12 cellular contexts compared by ENCODE assay signal in the genomic region with DNA sequence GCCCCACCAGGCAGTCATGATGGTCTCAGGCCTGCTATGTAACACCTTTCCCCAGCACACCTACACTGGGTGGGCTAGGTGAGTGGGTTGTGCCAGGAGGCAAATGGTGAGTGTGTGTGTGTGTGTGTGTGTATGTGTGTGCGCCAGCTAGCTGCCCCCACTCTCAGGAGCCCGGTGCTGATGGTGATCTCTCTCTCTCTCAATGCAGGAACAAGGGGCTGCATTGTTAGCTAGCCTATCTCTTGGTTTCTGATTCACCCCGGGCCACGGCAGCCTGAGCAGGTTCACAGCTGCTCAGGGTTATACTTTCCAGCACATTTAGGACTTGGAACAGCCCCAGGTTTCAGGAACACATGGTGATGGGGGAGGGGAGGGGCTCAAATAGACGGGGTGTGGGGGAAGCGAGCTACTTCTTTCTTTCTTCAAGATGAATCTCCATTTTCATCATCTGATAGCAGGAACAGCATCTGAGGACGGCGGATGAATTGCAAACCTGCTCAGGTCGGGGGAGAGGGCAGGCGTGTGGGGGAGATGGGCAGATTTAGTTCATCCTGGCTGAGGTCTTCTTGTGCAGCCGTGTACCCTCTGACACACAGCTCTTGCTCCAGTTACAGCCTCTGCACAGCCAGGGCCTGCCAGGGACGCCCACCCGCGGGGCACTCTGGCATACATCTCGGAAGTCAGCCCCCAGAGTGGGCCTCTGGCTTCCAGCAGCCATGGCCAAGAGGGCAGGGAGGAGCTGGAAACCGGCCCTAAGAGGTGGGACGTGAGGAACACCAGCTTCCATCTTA.
A peak's percentile ranks its signal among the peaks of the same experiment; 100 is the strongest.
DNase-seq lines count a peak whose midpoint lies in the region; ATAC-seq and TF ChIP-seq lines count a peak whose summit lies in the region.
"Had no signal": no experiment of that assay in that cellular context is flagged by ENCODE, and none has a peak within 500 bp of the region (broad histone marks: within the 10 kb centered on the region; RNA-seq: fewer than 3 reads in every experiment).

No MANE protein-coding gene starts in this region.

- CTCF ChIA-PET in RWPE1 (lab: Yijun Ruan, JAX): interaction anchor here (1.4 to 1.5 kb wide), 2 partner anchors 12 to 21 kb away, joined by 3 to 5 read pairs; no protein-coding TSS in a partner anchor

- DNase-seq in NCI-H1105 (lab: John Stamatoyannopoulos, UW) (peak; percentile 16), NCI-H1105 treated with DMSO at 0.1 percent for 48 hours (lab: John Stamatoyannopoulos, UW) (no peak), RWPE1 (ENCODE audit: low spot score) (no peak), medulla oblongata (ENCODE audit: extremely low spot score) (peak; percentile 48), left colon (no peak)
- peak; percentile 16 for DNase-seq in stimulated activated CD8-positive, alpha-beta memory T cell treated with anti-CD3 and anti-CD28 coated beads, Interleukin-4, amount 100 ng/mL, for 48 hours
- DNase-seq: NCI-H526 treated with DMSO at 0.1 percent for 48 hours; stimulated activated CD4-positive, alpha-beta T cell treated with anti-CD3 and anti-CD28 coated beads, Interleukin-4, amount 100 ng/mL, for 24 hours; T-cell had no signal

- intact Hi-C loops in left colon (cut with DNase I, micrococcal nuclease): no loop called here

- peak overlapping the region; percentile 16; the same call in 1 of the 2 replicates for H3K27ac ChIP-seq in RWPE1

- ATAC-seq in GM18909 (IDR thresholded peaks at IDR 0.05; ENCODE audit: poor library complexity, unreplicated experiment) (no peak), HG02610 (IDR thresholded peaks at IDR 0.05; ENCODE audit: unreplicated experiment) (no peak), left colon (no peak)
- ATAC-seq: natural killer cell treated with Interleukin-12 subunit alpha and Interleukin-12 subunit beta and Interleukin-15 and Interleukin-18, amount 100 ng/mL, for 72 hours; T-cell had no signal

- TF ChIP-seq CTCF in RWPE1 (conservative IDR thresholded peaks at IDR 0.05; ENCODE audit: low read depth): no peak

- POLR2A ChIA-PET in RWPE1 (lab: Yijun Ruan, JAX; ENCODE audit: low non-redundant PET): no interaction called here

Comparison
In these comparisons a context has a peak if more than half of its experiments do, and no peak if none do; other contexts are left out.
1. DNase-seq: peak in NCI-H1105 (single experiment), medulla oblongata (single experiment) and stimulated activated CD8-positive, alpha-beta memory T cell treated with anti-CD3 and anti-CD28 coated beads, Interleukin-4, amount 100 ng/mL, for 48 hours (single experiment); none in NCI-H1105 treated with DMSO at 0.1 percent for 48 hours (single experiment), RWPE1 (single experiment) and left colon (0 of 2).